Comparison of ENCODE assay signal across 8 cellular contexts in the genomic region with DNA sequence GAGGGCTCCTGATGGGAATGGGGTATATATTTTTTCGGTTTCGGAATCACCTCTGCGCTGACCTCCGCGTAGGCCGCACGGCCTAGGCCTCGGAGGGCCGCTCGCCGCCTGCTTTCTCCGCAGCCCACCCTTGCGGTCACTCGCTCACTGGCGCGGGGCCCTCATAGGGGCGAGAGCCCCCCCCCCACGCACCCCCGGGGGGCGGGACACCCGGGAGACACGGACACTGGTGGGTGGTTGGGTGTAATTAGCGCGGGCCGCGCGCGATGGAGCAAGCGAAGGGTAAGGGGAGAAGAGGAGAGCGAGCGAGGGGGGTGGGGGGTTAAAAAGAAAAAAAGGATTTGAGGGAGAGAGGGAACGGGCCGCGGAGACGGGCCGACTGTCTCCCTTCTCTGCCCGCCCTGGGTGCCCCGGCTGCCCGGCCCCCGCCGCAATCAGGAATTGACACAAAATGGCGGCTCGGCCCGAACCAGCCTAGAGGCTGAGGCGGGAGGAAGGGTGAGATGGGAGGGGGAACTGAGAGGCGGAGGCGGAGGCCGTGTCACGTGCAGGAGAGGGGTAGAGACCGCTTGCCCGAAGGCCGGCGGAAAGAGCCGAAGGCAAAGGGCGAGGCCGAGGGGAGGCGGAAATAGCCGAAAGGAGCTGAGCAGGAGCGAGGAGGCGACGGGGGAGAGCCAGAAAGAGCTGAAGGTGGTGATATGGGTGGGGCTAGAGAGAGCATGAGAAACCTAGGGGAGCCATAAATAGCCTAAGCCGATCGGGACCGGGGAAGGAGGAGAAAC. TPM values are rescaled to one million over a fixed set of nuclear protein-coding genes. Genes with fewer than 3 reads are reported as not detected.
DNase-seq lines count a peak whose midpoint lies in the region; ATAC-seq and TF ChIP-seq lines count a peak whose summit lies in the region.

No MANE protein-coding gene starts in this region.

- H3K4me1 ChIP-seq in heart left ventricle: peaks cover 0 to 40% (median 21%) of the 10 kb centered on the region in 12 donors

- H3K9me3 Mint-ChIP-seq in T-cell (no peaks in the 10 kb centered on the region), type B pancreatic cell (no peaks in the 10 kb centered on the region)

- CTCF ChIA-PET in T-cell (lab: Charles Lee): interaction anchor here (0.6 to 2.3 kb wide), 15 partner anchors 13 to 1728 kb away, joined by 3 to 14 read pairs (median 4); a partner anchor contains a TSS

- no peak for TF ChIP-seq CTCF in GM13977 (IDR thresholded peaks at IDR 0.05; ENCODE audit: extremely low read depth, insufficient read depth, missing control alignments)
- TF ChIP-seq CTCF in heart left ventricle (IDR thresholded peaks at IDR 0.05): no peak
- TF ChIP-seq CTCF in type B pancreatic cell (conservative IDR thresholded peaks at IDR 0.05): no peak

- ATAC-seq in HG02870 (IDR thresholded peaks at IDR 0.05; ENCODE audit: unreplicated experiment) (peak; percentile 80), T-cell (replicated peaks in 1 of 4) (peak; percentile 79 to 84 (median 82)), heart left ventricle (peak; percentile 94 to 97 (median 95))

- peak overlapping the region; percentile 71 to 99 (median 94) for H3K4me3 ChIP-seq in heart left ventricle

- peaks cover 0 to 6% (median 0%) of the 10 kb centered on the region in 9 donors for H3K36me3 ChIP-seq in heart left ventricle

- H3K9me3 ChIP-seq in heart left ventricle: no peaks in the 10 kb centered on the region

- POLR2A ChIA-PET in T-cell (lab: Charles Lee): interaction anchor here in 1 of 2 donors (0.6 to 1.2 kb wide), 7 partner anchors 9 to 144 kb away, joined by 3 to 5 read pairs (median 3); a partner anchor contains a TSS

- H3K27ac Mint-ChIP-seq in T-cell: peak overlapping the region; percentile 100
- H3K27ac Mint-ChIP-seq in type B pancreatic cell: peak overlapping the region; percentile 100

- H3K36me3 Mint-ChIP-seq in T-cell (peaks cover 18% of the 10 kb centered on the region), type B pancreatic cell (peaks cover 18% of the 10 kb centered on the region)

- DNase-seq in GM13977 (ENCODE audit: low spot score): peak; percentile 97
- DNase-seq in NCI-H146 (lab: John Stamatoyannopoulos, UW): peak; percentile 100
- peak; percentile 98 to 100 (median 99) for DNase-seq in T-cell
- DNase-seq in amniotic epithelial cell (ENCODE audit: low read depth): peak; percentile 99
- peak; percentile 99 to 100 (median 99) for DNase-seq in heart left ventricle
- DNase-seq in pons (ENCODE audit: low spot score): peak; percentile 98
- DNase-seq in type B pancreatic cell (ENCODE audit: extremely low spot score, unreplicated experiment): peak; percentile 99

- no peaks in the 10 kb centered on the region for H3K27me3 ChIP-seq in heart left ventricle

- intact Hi-C loops in heart left ventricle (cut with DNase I): loop anchor here in 5 of 10 donors (2.0 to 10.0 kb wide), 5 partner anchors 16 to 258 kb away; a partner anchor contains a TSS

- peak overlapping the region; percentile 92 to 99 (median 95) for H3K4me3 Mint-ChIP-seq in T-cell
- peak overlapping the region; percentile 95 for H3K4me3 Mint-ChIP-seq in type B pancreatic cell

- WGBS in heart left ventricle, 4 donors: 0 to 1% (median 1%) methylated on average over 54 to 64 of the region's 64 CpGs

- peak overlapping the region; percentile 97 to 100 (median 100) for H3K27ac ChIP-seq in heart left ventricle

- in situ Hi-C loops in GM13977 (cut with MboI; ENCODE audit: low pct_unique_long_range_greater_than_20kb, low sequenced_read_pairs, unreplicated experiment): no loop called here

- H3K4me1 Mint-ChIP-seq in T-cell: peaks cover 37 to 39% (median 38%) of the 10 kb centered on the region in 3 donors
- H3K4me1 Mint-ChIP-seq in type B pancreatic cell (ENCODE audit: unreplicated experiment): peaks cover 32% of the 10 kb centered on the region

- peak in 1 of 2 donors; percentile 73 for TF ChIP-seq POLR2A in heart left ventricle (IDR thresholded peaks at IDR 0.05)

- H3K27me3 Mint-ChIP-seq in T-cell: no peaks in the 10 kb centered on the region
- H3K27me3 Mint-ChIP-seq in type B pancreatic cell: peaks cover 6% of the 10 kb centered on the region

RNA-seq across cellular contexts. Expression of a gene that starts 0.7 kb away (rescaled TPM):
- total RNA-seq in T-cell: 10 to 100 TPM; 64.0 to 81.4 (median 72.3) TPM
- 10 to 100 TPM; 16.5 to 35.0 (median 24.7) TPM for total RNA-seq in heart left ventricle
- 10 to 100 TPM in 1 of 2 donors, 1 to 10 TPM in 1; 9.6 to 10.4 TPM for polyA plus RNA-seq in heart left ventricle
- 59.9 and 71.4 TPM in 2 replicates for total RNA-seq in type B pancreatic cell (ENCODE audit: low replicate concordance)

RNA-seq across cellular contexts. Expression of a gene that starts 17.8 kb away (rescaled TPM):
- total RNA-seq in T-cell: 10 to 100 TPM; 42.6 to 54.9 (median 44.0) TPM
- total RNA-seq in heart left ventricle: 10 to 100 TPM; 30.5 to 58.7 (median 49.7) TPM
- 10 to 100 TPM; 15.7 to 84.1 TPM for polyA plus RNA-seq in heart left ventricle
- 102 and 155 TPM in 2 replicates for total RNA-seq in type B pancreatic cell (ENCODE audit: low replicate concordance)

Comparison
In these comparisons a context has a peak if more than half of its experiments do, and no peak if none do; other contexts are left out.
1. Peak in every context shown above with its lines: DNase-seq, ATAC-seq, H3K4me3 ChIP-seq and H3K27ac ChIP-seq.